Comparison of ENCODE assay signal across 8 cellular contexts in genomic region chr17:30476726-30477082, GRCh38. TPM values are rescaled to one million over a fixed set of nuclear protein-coding genes. Genes with fewer than 3 reads are reported as not detected.
DNase-seq lines count a peak whose midpoint lies in the region; ATAC-seq and TF ChIP-seq lines count a peak whose summit lies in the region.

No MANE protein-coding gene starts in this region.

- no peaks in the 10 kb centered on the region for H3K27me3 Mint-ChIP-seq in effector memory CD8-positive, alpha-beta T cell

- ATAC-seq in GM18508 (IDR thresholded peaks at IDR 0.05; ENCODE audit: insufficient read depth, unreplicated experiment), result peak; percentile 11
- ATAC-seq in HG02970 (IDR thresholded peaks at IDR 0.05; ENCODE audit: low FRiP score, unreplicated experiment), result peak; percentile 16
- ATAC-seq in SK-N-SH treated with all-trans-retinoic acid at 6 μM for 48 hours, result peak; percentile 51
- ATAC-seq in effector memory CD8-positive, alpha-beta T cell (replicated peaks), result peak; percentile 6
- ATAC-seq in GM19455 (IDR thresholded peaks at IDR 0.05; ENCODE audit: unreplicated experiment), result no peak

- H3K4me3 ChIP-seq in muscle layer of colon (ENCODE audit: low read depth in 1 of 2, low read length in 2 of 2), result peak overlapping the region; percentile 78 to 97

- H3K9me3 ChIP-seq in muscle layer of colon (ENCODE audit: low read length), result no peaks in the 10 kb centered on the region

- H3K4me1 ChIP-seq in muscle layer of colon (ENCODE audit: insufficient read depth, low read length), result peaks cover 15% of the 10 kb centered on the region

- H3K36me3 Mint-ChIP-seq in effector memory CD8-positive, alpha-beta T cell (ENCODE audit: insufficient read depth), result peaks cover 39% of the 10 kb centered on the region

- peak overlapping the region; percentile 99 to 100 for H3K27ac Mint-ChIP-seq in effector memory CD8-positive, alpha-beta T cell

- H3K9me3 Mint-ChIP-seq in effector memory CD8-positive, alpha-beta T cell, result no peaks in the 10 kb centered on the region

- DNase-seq in effector memory CD8-positive, alpha-beta T cell, result peak in 1 of 3 experiments; percentile 14
- DNase-seq in amniotic stem cell (lab: John Stamatoyannopoulos, UW), result no peak
- no peak for DNase-seq in mucosa of gallbladder (ENCODE audit: low spot score)

- H3K27me3 ChIP-seq in muscle layer of colon (ENCODE audit: control insufficient read depth in 1 of 2, insufficient read depth in 2 of 2, low read length in 2 of 2), result no peaks in the 10 kb centered on the region

- peaks cover 15% of the 10 kb centered on the region for H3K36me3 ChIP-seq in muscle layer of colon (ENCODE audit: insufficient read depth, low read length)

- peak overlapping the region; percentile 96 to 98 for H3K4me3 Mint-ChIP-seq in effector memory CD8-positive, alpha-beta T cell

- H3K27ac ChIP-seq in muscle layer of colon (ENCODE audit: low read depth, low read length), result peak overlapping the region; percentile 90

- H3K9ac ChIP-seq in muscle layer of colon (ENCODE audit: low read length), result peak overlapping the region; percentile 97

- H3K4me1 Mint-ChIP-seq in effector memory CD8-positive, alpha-beta T cell (ENCODE audit: low read depth in 2 of 2), result peaks cover 19 to 28% of the 10 kb centered on the region in 2 donors

TF ChIP-seq in SK-N-SH treated with all-trans-retinoic acid at 6 μM for 48 hours, 23 proteins besides CTCF, POLR2A, EP300 and RAD21:
- no peak for TF ChIP-seq RARB (CRISPR knock-in tag; IDR thresholded peaks at IDR 0.05)
- no peak for TF ChIP-seq ESRRG (CRISPR knock-in tag; IDR thresholded peaks at IDR 0.05)
- no peak for TF ChIP-seq SNAI2 (CRISPR knock-in tag; IDR thresholded peaks at IDR 0.05)
- no peak for TF ChIP-seq ZC3H10 (CRISPR knock-in tag; IDR thresholded peaks at IDR 0.05)
- no peak for TF ChIP-seq OSR1 (CRISPR knock-in tag; IDR thresholded peaks at IDR 0.05)
- no peak for TF ChIP-seq BACH2 (CRISPR knock-in tag; IDR thresholded peaks at IDR 0.05; ENCODE audit: borderline replicate concordance)
- no peak for TF ChIP-seq TOX (CRISPR knock-in tag; IDR thresholded peaks at IDR 0.05; ENCODE audit: borderline replicate concordance)

RNA-seq across cellular contexts. Expression of gene GOSR1, which starts 0.5 kb away (rescaled TPM):
- total RNA-seq in mucosa of gallbladder, result 44.6 TPM
